Comparison of ENCODE assay signal across 9 cellular contexts in the genomic region with DNA sequence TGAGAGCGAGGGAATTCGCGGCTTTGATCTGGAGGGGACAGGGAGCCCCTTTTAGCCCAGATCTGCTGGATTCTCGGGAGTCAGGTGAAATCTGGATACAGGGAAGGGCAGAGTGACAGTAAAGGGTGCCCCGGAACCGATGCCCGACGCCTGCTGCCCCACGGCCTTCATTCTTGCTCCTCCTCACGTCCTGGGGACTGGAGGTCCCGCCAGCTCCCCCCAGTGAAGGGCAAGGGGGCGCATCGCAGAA. TPM values are rescaled to one million over a fixed set of nuclear protein-coding genes. Genes with fewer than 3 reads are reported as not detected.
A peak's percentile ranks its signal among the peaks of the same experiment; 100 is the strongest.
DNase-seq lines count a peak whose midpoint lies in the region; ATAC-seq and TF ChIP-seq lines count a peak whose summit lies in the region.
"Had no signal": no experiment of that assay in that cellular context is flagged by ENCODE, and none has a peak within 500 bp of the region (broad histone marks: within the 10 kb centered on the region; RNA-seq: fewer than 3 reads in every experiment).

No MANE protein-coding gene starts in this region.

- no peak overlapping the region for H3K27ac ChIP-seq in fibroblast of lung (ENCODE audit: insufficient read depth, low read length)

- peak overlapping the region; percentile 64 to 77 (median 70) for H3K4me3 ChIP-seq in fibroblast of lung (replicated peaks in 1 of 4; ENCODE audit: control extremely low read depth in 1 of 4, insufficient read depth in 1 of 4, low read depth in 3 of 4, low read length in 4 of 4)

- no peak for DNase-seq in activated CD4-positive, alpha-beta T cell treated with anti-CD3 and anti-CD28 coated beads, Interleukin-2, amount 10 ng/mL, durations not matched to agents 24 days and 14 days
- no peak for DNase-seq in activated CD4-positive, alpha-beta T cell treated with anti-CD3 and anti-CD28 coated beads, Interleukin-2, amount 50 U/mL, for 1 hour
- DNase-seq in fibroblast of lung (ENCODE audit: low read depth in 2 of 2) (no peak), sciatic nerve (ENCODE audit: low spot score) (no peak), SIG-M5 treated with dmso at 0.1 percent for 504 hours (lab: John Stamatoyannopoulos, UW; ENCODE audit: unreplicated experiment) (no peak), SK-N-DZ (ENCODE audit: low spot score) (no peak)

- peak overlapping the region; percentile 36 for H3K9ac ChIP-seq in fibroblast of lung (ENCODE audit: insufficient read depth, low read length)

- no peak for TF ChIP-seq CTCF in fibroblast of lung (conservative IDR thresholded peaks at IDR 0.05 in 1 of 2, IDR thresholded peaks at IDR 0.05 in 1 of 2; ENCODE audit: low read depth in 1 of 2, low read length in 2 of 2)

- intact Hi-C loops in activated CD4-positive, alpha-beta T cell treated with anti-CD3 and anti-CD28 coated beads, Interleukin-2, amount 10 ng/mL, durations not matched to agents 24 days and 14 days (cut with micrococcal nuclease): no loop called here
- intact Hi-C loops in sciatic nerve (cut with DNase I): no loop called here

- peaks cover 8% of the 10 kb centered on the region for H3K36me3 Mint-ChIP-seq in activated CD4-positive, alpha-beta T cell treated with anti-CD3 and anti-CD28 coated beads, Interleukin-2, amount 10 ng/mL, durations not matched to agents 24 days and 14 days (ENCODE audit: low read depth)

- no peaks in the 10 kb centered on the region for H4K20me1 ChIP-seq in fibroblast of lung (ENCODE audit: control insufficient read depth, extremely low read depth, insufficient read depth, low read length)

- peaks cover 53% of the 10 kb centered on the region for H3K27me3 Mint-ChIP-seq in activated CD4-positive, alpha-beta T cell treated with anti-CD3 and anti-CD28 coated beads, Interleukin-2, amount 10 ng/mL, durations not matched to agents 24 days and 14 days

- no peaks in the 10 kb centered on the region for H3K9me3 ChIP-seq in fibroblast of lung (ENCODE audit: control insufficient read depth, insufficient read depth, low read depth, low read length)

- no peaks in the 10 kb centered on the region for H3K36me3 ChIP-seq in fibroblast of lung (ENCODE audit: control insufficient read depth, insufficient read depth, low read length)

- peak overlapping the region; percentile 88 for H3K4me2 ChIP-seq in fibroblast of lung (ENCODE audit: extremely low read depth, insufficient read depth, low read length)

- H3K4me1 Mint-ChIP-seq in activated CD4-positive, alpha-beta T cell treated with anti-CD3 and anti-CD28 coated beads, Interleukin-2, amount 10 ng/mL, durations not matched to agents 24 days and 14 days: peaks cover 34% of the 10 kb centered on the region

- H3K4me1 ChIP-seq in fibroblast of lung (ENCODE audit: control insufficient read depth, extremely low read depth, insufficient read depth, low read length): peaks cover 2% of the 10 kb centered on the region

- ATAC-seq in SK-N-SH treated with all-trans-retinoic acid at 6 μM for 48 hours: peak; percentile 16
- peak; percentile 13 for ATAC-seq in sciatic nerve
- ATAC-seq in GM18870 (IDR thresholded peaks at IDR 0.05; ENCODE audit: unreplicated experiment): no peak

- H3K27ac Mint-ChIP-seq in activated CD4-positive, alpha-beta T cell treated with anti-CD3 and anti-CD28 coated beads, Interleukin-2, amount 10 ng/mL, durations not matched to agents 24 days and 14 days: no peak overlapping the region

- H3K4me3 Mint-ChIP-seq in activated CD4-positive, alpha-beta T cell treated with anti-CD3 and anti-CD28 coated beads, Interleukin-2, amount 10 ng/mL, durations not matched to agents 24 days and 14 days: peak overlapping the region; percentile 66

- peaks cover 4% of the 10 kb centered on the region for H3K27me3 ChIP-seq in fibroblast of lung (ENCODE audit: control insufficient read depth, insufficient read depth, low read length)

- no peaks in the 10 kb centered on the region for H3K79me2 ChIP-seq in fibroblast of lung (ENCODE audit: control insufficient read depth, insufficient read depth, low read length)

- peak overlapping the region; percentile 94 for H2AFZ ChIP-seq in fibroblast of lung (ENCODE audit: low read length)

- H3K9me3 Mint-ChIP-seq in activated CD4-positive, alpha-beta T cell treated with anti-CD3 and anti-CD28 coated beads, Interleukin-2, amount 10 ng/mL, durations not matched to agents 24 days and 14 days: peaks cover 25% of the 10 kb centered on the region

TF ChIP-seq in SK-N-SH treated with all-trans-retinoic acid at 6 μM for 48 hours, 23 proteins besides CTCF, POLR2A, EP300 and RAD21:
- TF ChIP-seq OSR1 (CRISPR knock-in tag; IDR thresholded peaks at IDR 0.05) (no peak), ARNTL (CRISPR knock-in tag; IDR thresholded peaks at IDR 0.05; ENCODE audit: borderline replicate concordance, low read depth) (no peak), ESRRG (CRISPR knock-in tag; IDR thresholded peaks at IDR 0.05) (no peak), RARB (CRISPR knock-in tag; IDR thresholded peaks at IDR 0.05) (no peak), BACH2 (CRISPR knock-in tag; IDR thresholded peaks at IDR 0.05; ENCODE audit: borderline replicate concordance) (no peak), CSDC2 (CRISPR knock-in tag; IDR thresholded peaks at IDR 0.05) (no peak), SNAI2 (CRISPR knock-in tag; IDR thresholded peaks at IDR 0.05) (no peak), ZFP3 (CRISPR knock-in tag; IDR thresholded peaks at IDR 0.05) (no peak), TCF4 (CRISPR knock-in tag; IDR thresholded peaks at IDR 0.05; ENCODE audit: borderline replicate concordance) (no peak)
- TF ChIP-seq, protein P1, sequence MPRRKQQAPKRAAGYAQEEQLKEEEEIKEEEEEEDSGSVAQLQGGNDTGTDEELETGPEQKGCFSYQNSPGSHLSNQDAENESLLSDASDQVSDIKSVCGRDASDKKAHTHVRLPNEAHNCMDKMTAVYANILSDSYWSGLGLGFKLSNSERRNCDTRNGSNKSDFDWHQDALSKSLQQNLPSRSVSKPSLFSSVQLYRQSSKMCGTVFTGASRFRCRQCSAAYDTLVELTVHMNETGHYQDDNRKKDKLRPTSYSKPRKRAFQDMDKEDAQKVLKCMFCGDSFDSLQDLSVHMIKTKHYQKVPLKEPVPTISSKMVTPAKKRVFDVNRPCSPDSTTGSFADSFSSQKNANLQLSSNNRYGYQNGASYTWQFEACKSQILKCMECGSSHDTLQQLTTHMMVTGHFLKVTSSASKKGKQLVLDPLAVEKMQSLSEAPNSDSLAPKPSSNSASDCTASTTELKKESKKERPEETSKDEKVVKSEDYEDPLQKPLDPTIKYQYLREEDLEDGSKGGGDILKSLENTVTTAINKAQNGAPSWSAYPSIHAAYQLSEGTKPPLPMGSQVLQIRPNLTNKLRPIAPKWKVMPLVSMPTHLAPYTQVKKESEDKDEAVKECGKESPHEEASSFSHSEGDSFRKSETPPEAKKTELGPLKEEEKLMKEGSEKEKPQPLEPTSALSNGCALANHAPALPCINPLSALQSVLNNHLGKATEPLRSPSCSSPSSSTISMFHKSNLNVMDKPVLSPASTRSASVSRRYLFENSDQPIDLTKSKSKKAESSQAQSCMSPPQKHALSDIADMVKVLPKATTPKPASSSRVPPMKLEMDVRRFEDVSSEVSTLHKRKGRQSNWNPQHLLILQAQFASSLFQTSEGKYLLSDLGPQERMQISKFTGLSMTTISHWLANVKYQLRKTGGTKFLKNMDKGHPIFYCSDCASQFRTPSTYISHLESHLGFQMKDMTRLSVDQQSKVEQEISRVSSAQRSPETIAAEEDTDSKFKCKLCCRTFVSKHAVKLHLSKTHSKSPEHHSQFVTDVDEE (CRISPR knock-in tag; IDR thresholded peaks at IDR 0.05): no peak
- TF ChIP-seq, protein P2, sequence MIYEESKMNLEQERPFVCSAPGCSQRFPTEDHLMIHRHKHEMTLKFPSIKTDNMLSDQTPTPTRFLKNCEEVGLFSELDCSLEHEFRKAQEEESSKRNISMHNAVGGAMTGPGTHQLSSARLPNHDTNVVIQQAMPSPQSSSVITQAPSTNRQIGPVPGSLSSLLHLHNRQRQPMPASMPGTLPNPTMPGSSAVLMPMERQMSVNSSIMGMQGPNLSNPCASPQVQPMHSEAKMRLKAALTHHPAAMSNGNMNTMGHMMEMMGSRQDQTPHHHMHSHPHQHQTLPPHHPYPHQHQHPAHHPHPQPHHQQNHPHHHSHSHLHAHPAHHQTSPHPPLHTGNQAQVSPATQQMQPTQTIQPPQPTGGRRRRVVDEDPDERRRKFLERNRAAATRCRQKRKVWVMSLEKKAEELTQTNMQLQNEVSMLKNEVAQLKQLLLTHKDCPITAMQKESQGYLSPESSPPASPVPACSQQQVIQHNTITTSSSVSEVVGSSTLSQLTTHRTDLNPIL (CRISPR knock-in tag; IDR thresholded peaks at IDR 0.05; ENCODE audit: low read depth): no peak

RNA-seq across cellular contexts. Expression of a gene that starts 0.6 kb away (rescaled TPM):
- total RNA-seq in activated CD4-positive, alpha-beta T cell treated with anti-CD3 and anti-CD28 coated beads, Interleukin-2, amount 10 ng/mL, durations not matched to agents 24 days and 14 days: not detected in 2 replicates
- total RNA-seq in fibroblast of lung (not detected in 2 replicates), sciatic nerve (not detected)
- 0.07 and 0.23 TPM in 2 replicates for polyA plus RNA-seq in fibroblast of lung
- polyA plus RNA-seq in fibroblast of lung (2012): not detected in 2 replicates
- polyA minus RNA-seq in fibroblast of lung (ENCODE audit: low replicate concordance): 4.1 TPM in 1 of 2 replicates, not detected in the other
- polyA plus RNA-seq in SK-N-DZ (2014; cell fraction: cytosol; rRNA removed): not detected in 2 replicates
- polyA plus RNA-seq in SK-N-DZ (2014; cell fraction: nucleus; rRNA removed): not detected in 2 replicates
- total RNA-seq: mononuclear cell had no signal

RNA-seq across cellular contexts. Expression of a gene that starts 46.4 kb away (rescaled TPM):
- 13.1 and 13.4 TPM in 2 replicates for total RNA-seq in activated CD4-positive, alpha-beta T cell treated with anti-CD3 and anti-CD28 coated beads, Interleukin-2, amount 10 ng/mL, durations not matched to agents 24 days and 14 days
- total RNA-seq in fibroblast of lung (8.0 and 8.1 TPM in 2 replicates), sciatic nerve (7.4 TPM)
- 5.1 and 5.9 TPM in 2 replicates for polyA plus RNA-seq in fibroblast of lung
- polyA plus RNA-seq in fibroblast of lung (2012): 4.4 and 4.5 TPM in 2 replicates
- polyA minus RNA-seq in fibroblast of lung (ENCODE audit: low replicate concordance): 3.7 and 5.4 TPM in 2 replicates
- polyA plus RNA-seq in SK-N-DZ (2014; cell fraction: cytosol; rRNA removed): 9.5 and 12.0 TPM in 2 replicates
- polyA plus RNA-seq in SK-N-DZ (2014; cell fraction: nucleus; rRNA removed): 9.0 and 10.5 TPM in 2 replicates

RNA-seq across cellular contexts. Expression of a gene that starts 53.8 kb away (rescaled TPM):
- total RNA-seq in activated CD4-positive, alpha-beta T cell treated with anti-CD3 and anti-CD28 coated beads, Interleukin-2, amount 10 ng/mL, durations not matched to agents 24 days and 14 days: 9.5 and 10.6 TPM in 2 replicates
- total RNA-seq in fibroblast of lung (5.9 and 8.8 TPM in 2 replicates), sciatic nerve (9.0 TPM)
- polyA plus RNA-seq in fibroblast of lung: 0.43 and 0.52 TPM in 2 replicates
- 4.4 and 6.5 TPM in 2 replicates for polyA plus RNA-seq in fibroblast of lung (2012)
- 5.7 and 7.7 TPM in 2 replicates for polyA minus RNA-seq in fibroblast of lung (ENCODE audit: low replicate concordance)
- polyA plus RNA-seq in SK-N-DZ (2014; cell fraction: cytosol; rRNA removed): 6.1 and 7.0 TPM in 2 replicates
- polyA plus RNA-seq in SK-N-DZ (2014; cell fraction: nucleus; rRNA removed): 7.0 and 9.3 TPM in 2 replicates
